ENCODE assay signal across 1 cellular context in the genomic region with DNA sequence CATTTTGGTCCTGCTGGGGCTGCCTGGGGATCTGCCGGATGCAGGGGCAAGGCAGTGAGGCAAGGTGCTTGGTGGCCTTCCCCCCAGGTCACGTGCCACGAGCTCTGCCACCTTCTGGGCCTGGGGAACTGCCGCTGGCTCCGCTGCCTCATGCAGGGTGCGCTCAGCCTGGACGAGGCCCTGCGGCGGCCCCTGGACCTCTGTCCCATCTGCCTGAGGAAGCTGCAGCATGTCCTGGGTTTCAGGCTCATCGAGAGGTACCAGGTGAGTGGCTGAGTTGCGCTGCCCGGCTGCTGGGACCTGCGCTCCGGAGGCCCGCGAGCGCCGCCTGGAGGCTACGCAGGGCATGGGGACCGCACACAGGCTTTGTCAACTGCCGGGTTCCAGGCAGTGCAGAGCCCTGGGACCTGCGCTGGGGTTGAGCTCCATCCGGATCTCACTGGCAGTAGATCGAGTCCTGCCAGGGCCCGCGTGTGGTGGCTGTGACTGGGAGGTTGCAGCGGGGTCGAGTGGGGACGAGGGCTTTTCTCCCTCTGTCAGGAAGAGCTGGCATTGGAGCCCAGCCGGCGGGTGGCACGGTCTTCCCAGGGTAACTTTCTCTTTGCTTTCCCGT.
A peak's percentile ranks its signal among the peaks of the same experiment; 100 is the strongest.
TF ChIP-seq lines count a peak whose summit lies in the region.

No MANE protein-coding gene starts in this region.

TF ChIP-seq in HEK293, 187 proteins besides CTCF, POLR2A, EP300 and RAD21 (continued from another document):
- peak; percentile 39; the same call in 1 of the 2 replicates for TF ChIP-seq ZNF335 (tag by site-specific recombination; conservative IDR thresholded peaks at IDR 0.05)
- TF ChIP-seq ZNF529 (tag by site-specific recombination; IDR thresholded peaks at IDR 0.05; ENCODE audit: insufficient replicate concordance): no peak
- TF ChIP-seq MEIS1 (CRISPR knock-in tag; IDR thresholded peaks at IDR 0.05; ENCODE audit: borderline replicate concordance): no peak
- peak; percentile 84 for TF ChIP-seq ZSCAN16 (tag by site-specific recombination; IDR thresholded peaks at IDR 0.05)
- no peak for TF ChIP-seq ZNF660 (tag by site-specific recombination; IDR thresholded peaks at IDR 0.05)
- no peak for TF ChIP-seq ZBTB7A (tag by site-specific recombination; IDR thresholded peaks at IDR 0.05; ENCODE audit: low read depth)
